1 cellular context compared by ENCODE assay signal in genomic region chr11:61816736-61817455, GRCh38.
TF ChIP-seq lines count a peak whose summit lies in the region.

Gene FADS1 (minus strand): TSS chr11:61817003. CDS start chr11:61816929, 74 bp downstream.

TF ChIP-seq in HepG2, 621 proteins besides CTCF, POLR2A, EP300 and RAD21 (continued from another document and continues in another):
- TF ChIP-seq ZNF777 (CRISPR knock-in tag; IDR thresholded peaks at IDR 0.05), result 0 out of 2 replicates have a peak, but pooled peaks have one; percentile 51
- no peak for TF ChIP-seq FOXO4 (CRISPR knock-in tag; conservative IDR thresholded peaks at IDR 0.05)
- peak; percentile 91 for TF ChIP-seq MEIS2 (CRISPR knock-in tag; IDR thresholded peaks at IDR 0.05)
- TF ChIP-seq ATAD3A (CRISPR knock-in tag; IDR thresholded peaks at IDR 0.05), result no peak
- TF ChIP-seq SKI (IDR thresholded peaks at IDR 0.05; ENCODE audit: partially characterized antibody), result peak; percentile 85
- no peak; the same call in 1 of the 2 replicates for TF ChIP-seq ZNF660 (CRISPR knock-in tag; IDR thresholded peaks at IDR 0.05; ENCODE audit: borderline replicate concordance, low read depth)
- no peak for TF ChIP-seq NCOA5 (CRISPR knock-in tag; IDR thresholded peaks at IDR 0.05)
- peak; percentile 85; the same call in 1 of the 2 replicates for TF ChIP-seq BCL3 (CRISPR knock-in tag; IDR thresholded peaks at IDR 0.05)
- no peak for TF ChIP-seq ZNF75D (CRISPR knock-in tag; IDR thresholded peaks at IDR 0.05; ENCODE audit: borderline replicate concordance)
- TF ChIP-seq ZBTB1 (CRISPR knock-in tag; IDR thresholded peaks at IDR 0.05; ENCODE audit: borderline replicate concordance), result no peak
- TF ChIP-seq MEF2D (CRISPR knock-in tag; IDR thresholded peaks at IDR 0.05), result no peak
- peak; percentile 33 for TF ChIP-seq FOXO1 (CRISPR knock-in tag; IDR thresholded peaks at IDR 0.05)
- no peak for TF ChIP-seq RFXANK (CRISPR knock-in tag; IDR thresholded peaks at IDR 0.05)
- no peak for TF ChIP-seq ZNF337 (CRISPR knock-in tag; IDR thresholded peaks at IDR 0.05; ENCODE audit: borderline replicate concordance, low read depth)
- peak; percentile 90 for TF ChIP-seq YEATS2 (CRISPR knock-in tag; IDR thresholded peaks at IDR 0.05; ENCODE audit: borderline replicate concordance)
- no peak for TF ChIP-seq TOPORS (CRISPR knock-in tag; IDR thresholded peaks at IDR 0.05)
- TF ChIP-seq KIAA2018 (CRISPR knock-in tag; IDR thresholded peaks at IDR 0.05; ENCODE audit: borderline replicate concordance), result no peak
- no peak for TF ChIP-seq ATRX (CRISPR knock-in tag; IDR thresholded peaks at IDR 0.05; ENCODE audit: borderline replicate concordance)
- peak; percentile 57 for TF ChIP-seq POLR2AphosphoS5 (IDR thresholded peaks at IDR 0.05; ENCODE audit: low read depth, low read length)
- TF ChIP-seq ZNF275 (CRISPR knock-in tag; IDR thresholded peaks at IDR 0.05; ENCODE audit: borderline replicate concordance), result peak; percentile 94; the same call in 1 of the 2 replicates
- peak; percentile 64 for TF ChIP-seq ZNF883 (CRISPR knock-in tag; IDR thresholded peaks at IDR 0.05; ENCODE audit: not compliant biosample characterization)
- peak; percentile 64; the same call in 1 of the 2 replicates for TF ChIP-seq FOXP4 (CRISPR knock-in tag; IDR thresholded peaks at IDR 0.05)
- peak; percentile 63; the same call in 1 of the 2 replicates for TF ChIP-seq ZSCAN22 (CRISPR knock-in tag; IDR thresholded peaks at IDR 0.05)
- no peak for TF ChIP-seq NFATC3 (CRISPR knock-in tag; IDR thresholded peaks at IDR 0.05)
- peak; percentile 89 for TF ChIP-seq ARID4A (CRISPR knock-in tag; IDR thresholded peaks at IDR 0.05; ENCODE audit: borderline replicate concordance)
- TF ChIP-seq MED1 (CRISPR knock-in tag; IDR thresholded peaks at IDR 0.05), result peak; percentile 90
- peak; percentile 78 for TF ChIP-seq U2AF1 (optimal IDR thresholded peaks at IDR 0.05; ENCODE audit: low read depth, low read length)
- no peak for TF ChIP-seq ZSCAN5A (CRISPR knock-in tag; IDR thresholded peaks at IDR 0.05; ENCODE audit: borderline replicate concordance)
- no peak for TF ChIP-seq ZFP36L2 (CRISPR knock-in tag; IDR thresholded peaks at IDR 0.05)
- TF ChIP-seq ZNF790 (CRISPR knock-in tag; IDR thresholded peaks at IDR 0.05; ENCODE audit: borderline replicate concordance), result peak; percentile 60; the same call in 1 of the 2 replicates
- peak; percentile 3; the same call in 1 of the 2 replicates for TF ChIP-seq IRF1 (CRISPR knock-in tag; IDR thresholded peaks at IDR 0.05; ENCODE audit: low read depth)
- TF ChIP-seq ZNF484 (CRISPR knock-in tag; IDR thresholded peaks at IDR 0.05; ENCODE audit: borderline replicate concordance, low read depth), result no peak
- TF ChIP-seq ZNF652 (CRISPR knock-in tag; IDR thresholded peaks at IDR 0.05; ENCODE audit: borderline replicate concordance, low read depth), result no peak
- no peak for TF ChIP-seq KLF9 (CRISPR knock-in tag; IDR thresholded peaks at IDR 0.05; ENCODE audit: low read depth)
- no peak for TF ChIP-seq SP2 (CRISPR knock-in tag; IDR thresholded peaks at IDR 0.05)
- TF ChIP-seq FOXM1 (CRISPR knock-in tag; IDR thresholded peaks at IDR 0.05), result no peak
- peak; percentile 65; the same call in 1 of the 2 replicates for TF ChIP-seq ZNF362 (CRISPR knock-in tag; IDR thresholded peaks at IDR 0.05; ENCODE audit: borderline replicate concordance)
- peak; percentile 89; the same call in 1 of the 3 replicates for TF ChIP-seq MXI1 (IDR thresholded peaks at IDR 0.05; ENCODE audit: borderline replicate concordance, low read depth, low read length)
